ENCODE assay signal across 20 cellular contexts in the genomic region with DNA sequence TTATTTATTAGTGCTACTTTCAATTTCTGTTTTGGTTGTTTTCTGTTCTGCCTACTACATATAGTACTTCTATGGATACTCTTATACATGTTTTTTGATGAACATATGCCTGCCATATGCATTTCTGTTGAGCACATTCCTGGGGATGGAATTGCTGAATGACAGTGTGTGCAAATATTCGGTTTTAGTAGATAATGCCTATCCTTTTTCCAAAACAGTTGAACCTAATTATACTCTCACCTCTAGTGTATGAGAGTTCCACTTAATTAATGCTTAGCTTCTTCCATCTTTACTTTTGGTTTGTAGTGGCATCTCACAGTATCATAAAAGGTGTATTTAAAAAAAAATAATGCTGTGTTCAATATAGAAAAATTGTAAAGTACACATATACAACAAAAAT.
DNase-seq lines count a peak whose midpoint lies in the region; ATAC-seq, FAIRE-seq and TF ChIP-seq lines count a peak whose summit lies in the region.
"Had no signal": no experiment of that assay in that cellular context is flagged by ENCODE, and none has a peak within 500 bp of the region (broad histone marks: within the 10 kb centered on the region; RNA-seq: fewer than 3 reads in every experiment).

No MANE protein-coding gene starts in this region.

- no peak for TF ChIP-seq RAD21 in K562 (CRISPR knock-in tag; conservative IDR thresholded peaks at IDR 0.05 in 1 of 2, IDR thresholded peaks at IDR 0.05 in 1 of 2)

- CTCF ChIA-PET in K562 (lab: Yijun Ruan, JAX; ENCODE audit: low intra/inter-chr PET ratio) = no interaction called here

- in situ Hi-C loops in K562 (cut with MboI) = no loop called here

- H3K9me1 ChIP-seq in K562 (ENCODE audit: control insufficient read depth, insufficient read depth, low read length) = no peaks in the 10 kb centered on the region

- intact Hi-C loops in K562 (cut with micrococcal nuclease) = no loop called here

- no peaks in the 10 kb centered on the region for H3F3A ChIP-seq in MM.1S (ENCODE audit: insufficient read depth, low read length)

- no peak for TF ChIP-seq EP300 in K562 (IDR thresholded peaks at IDR 0.05; ENCODE audit: low read length)

- H3K27ac ChIP-seq in MM.1S (ENCODE audit: low read length) = no peak overlapping the region
- peak overlapping the region; percentile 55 for H3K27ac ChIP-seq in K562 (ENCODE audit: extremely low read depth, low read depth, low read length)
- H3K27ac ChIP-seq: BLaER1 had no signal

- H3K4me2 ChIP-seq in MM.1S (ENCODE audit: low read depth, low read length) (peak overlapping the region; percentile 22; the same call in 1 of the 2 replicates), K562 (ENCODE audit: insufficient read depth, low read length) (peak overlapping the region; percentile 34)
- H3K4me2 ChIP-seq: BLaER1 had no signal

- no peak overlapping the region for H3K4me3 ChIP-seq in MM.1S (ENCODE audit: low read length)
- no peak overlapping the region for H3K4me3 ChIP-seq in K562
- H3K4me3 ChIP-seq: BLaER1 had no signal

- H3K36me3 ChIP-seq in MM.1S (replicated peaks; ENCODE audit: insufficient read depth, low read length) (no peaks in the 10 kb centered on the region), K562 (ENCODE audit: control insufficient read depth, insufficient read depth, low read length) (peaks cover 63% of the 10 kb centered on the region)
- H3K36me3 ChIP-seq: BE2C, BLaER1 had no signal

- no peaks in the 10 kb centered on the region for H4K20me1 ChIP-seq in MM.1S (ENCODE audit: insufficient read depth, low read length)
- H4K20me1 ChIP-seq in K562 (replicated peaks; ENCODE audit: control insufficient read depth, insufficient read depth, low read length) = no peaks in the 10 kb centered on the region
- H4K20me1 ChIP-seq: BLaER1 had no signal

- H3K9me3 ChIP-seq in MM.1S (replicated peaks; ENCODE audit: insufficient read depth, low read length) = no peaks in the 10 kb centered on the region
- no peaks in the 10 kb centered on the region for H3K9me3 ChIP-seq in K562 (replicated peaks; ENCODE audit: control insufficient read depth, insufficient read depth, low read depth, low read length)
- H3K9me3 ChIP-seq: BE2C, BLaER1 had no signal

- H2AFZ ChIP-seq in MM.1S (ENCODE audit: low read length) = no peak overlapping the region
- peak overlapping the region; percentile 27; the same call in 1 of the 2 replicates for H2AFZ ChIP-seq in K562 (ENCODE audit: low read depth, low read length)

- DNase-seq in D721Med (ENCODE audit: insufficient read length, low spot score) (no peak), MM.1S (no peak), K562 (ENCODE audit: extremely low read depth in 1 of 4, low spot score in 3 of 4) (no peak)
- DNase-seq: 8988T; ACHN; BE2C; C1 segment of cervical spinal cord; CD4-positive, alpha-beta memory T cell; CD4-positive, CD25-positive, alpha-beta regulatory T cell; CD8-positive, alpha-beta memory T cell; COR-L47; DMS79 treated with DMSO at 0.1 percent for 48 hours; GF-D8 had no signal

- ATAC-seq in K562 (no peak), HG02763 (IDR thresholded peaks at IDR 0.05; ENCODE audit: unreplicated experiment) (no peak), HG02884 (IDR thresholded peaks at IDR 0.05; ENCODE audit: unreplicated experiment) (no peak)

- H3K9me2 ChIP-seq in MM.1S (replicated peaks; ENCODE audit: insufficient read depth, low read length) = no peaks in the 10 kb centered on the region

- H3K27me3 ChIP-seq in MM.1S (replicated peaks; ENCODE audit: insufficient read depth, low read length) = no peaks in the 10 kb centered on the region
- H3K27me3 ChIP-seq in K562 (ENCODE audit: control insufficient read depth in 2 of 2, insufficient read depth in 2 of 2, low read length in 2 of 2) = no peaks in the 10 kb centered on the region
- H3K27me3 ChIP-seq: BE2C, BLaER1 had no signal

- peak; percentile 11 for FAIRE-seq in D721Med (lab: Jason Lieb, UNC)
- FAIRE-seq in K562 (lab: Jason Lieb, UNC) = no peak
- FAIRE-seq: A204.1, G401.6, GM12892, GM18507 had no signal

- no peak for TF ChIP-seq POLR2A in K562 (conservative IDR thresholded peaks at IDR 0.05)

- POLR2A ChIA-PET in K562 (lab: Yijun Ruan, JAX) = interaction anchor here (1.8 kb wide), 1 partner anchor 9 kb away, joined by 5 read pairs; no protein-coding TSS in a partner anchor

- H3K79me2 ChIP-seq in MM.1S (ENCODE audit: low read length) (no peaks in the 10 kb centered on the region), K562 (ENCODE audit: control insufficient read depth, insufficient read depth, low read length) (peaks cover 96% of the 10 kb centered on the region)

- TF ChIP-seq CTCF in D721Med (IDR thresholded peaks at IDR 0.05; ENCODE audit: insufficient read depth, missing control alignments) (no peak), MM.1S (IDR thresholded peaks at IDR 0.05; ENCODE audit: low read length) (no peak), K562 (IDR thresholded peaks at IDR 0.05 in 2 of 3, conservative IDR thresholded peaks at IDR 0.05 in 1 of 3; ENCODE audit: insufficient read depth in 2 of 3, low read depth in 1 of 3, low read length in 3 of 3) (no peak)

- WGBS in K562 (ENCODE audit: insufficient coverage, low coverage, missing lambda C conversion rate) = 32% methylated on average over 1 of the region's 1 CpG

- H3K9ac ChIP-seq in MM.1S (ENCODE audit: low read length) = no peak overlapping the region
- H3K9ac ChIP-seq in K562 (ENCODE audit: insufficient read depth in 1 of 2, low read depth in 2 of 2, low read length in 2 of 2) = peak overlapping the region in 1 of 2 experiments; percentile 43; a peak in 2 of 4 replicates
- H3K9ac ChIP-seq: BLaER1 had no signal

- H3K4me1 ChIP-seq in MM.1S (ENCODE audit: low read length) = peaks cover 21% of the 10 kb centered on the region
- H3K4me1 ChIP-seq in K562 (replicated peaks in 1 of 2; ENCODE audit: control insufficient read depth in 2 of 2, insufficient read depth in 2 of 2, low read length in 2 of 2) = peaks cover 6 to 43% of the 10 kb centered on the region in 2 experiments; a peak in 4 of 5 replicates
- H3K4me1 ChIP-seq: BE2C, BLaER1 had no signal

- no TSS peak for BruUV-seq in K562 (replicated peaks; lab: Mats Ljungman, UMichigan)

TF ChIP-seq in K562, 482 proteins besides CTCF, POLR2A, EP300 and RAD21 (continues in another document):
- TF ChIP-seq ZNF311 (CRISPR knock-in tag; IDR thresholded peaks at IDR 0.05) = peak; percentile 65; the same call in 1 of the 2 replicates
- no peak for TF ChIP-seq SNIP1 (IDR thresholded peaks at IDR 0.05; ENCODE audit: low read depth)
- peak; percentile 57; the same call in 1 of the 2 replicates for TF ChIP-seq MECOM (CRISPR knock-in tag; IDR thresholded peaks at IDR 0.05)
- no peak for TF ChIP-seq ZNF282 (CRISPR knock-in tag; IDR thresholded peaks at IDR 0.05)
- TF ChIP-seq, protein P1, sequence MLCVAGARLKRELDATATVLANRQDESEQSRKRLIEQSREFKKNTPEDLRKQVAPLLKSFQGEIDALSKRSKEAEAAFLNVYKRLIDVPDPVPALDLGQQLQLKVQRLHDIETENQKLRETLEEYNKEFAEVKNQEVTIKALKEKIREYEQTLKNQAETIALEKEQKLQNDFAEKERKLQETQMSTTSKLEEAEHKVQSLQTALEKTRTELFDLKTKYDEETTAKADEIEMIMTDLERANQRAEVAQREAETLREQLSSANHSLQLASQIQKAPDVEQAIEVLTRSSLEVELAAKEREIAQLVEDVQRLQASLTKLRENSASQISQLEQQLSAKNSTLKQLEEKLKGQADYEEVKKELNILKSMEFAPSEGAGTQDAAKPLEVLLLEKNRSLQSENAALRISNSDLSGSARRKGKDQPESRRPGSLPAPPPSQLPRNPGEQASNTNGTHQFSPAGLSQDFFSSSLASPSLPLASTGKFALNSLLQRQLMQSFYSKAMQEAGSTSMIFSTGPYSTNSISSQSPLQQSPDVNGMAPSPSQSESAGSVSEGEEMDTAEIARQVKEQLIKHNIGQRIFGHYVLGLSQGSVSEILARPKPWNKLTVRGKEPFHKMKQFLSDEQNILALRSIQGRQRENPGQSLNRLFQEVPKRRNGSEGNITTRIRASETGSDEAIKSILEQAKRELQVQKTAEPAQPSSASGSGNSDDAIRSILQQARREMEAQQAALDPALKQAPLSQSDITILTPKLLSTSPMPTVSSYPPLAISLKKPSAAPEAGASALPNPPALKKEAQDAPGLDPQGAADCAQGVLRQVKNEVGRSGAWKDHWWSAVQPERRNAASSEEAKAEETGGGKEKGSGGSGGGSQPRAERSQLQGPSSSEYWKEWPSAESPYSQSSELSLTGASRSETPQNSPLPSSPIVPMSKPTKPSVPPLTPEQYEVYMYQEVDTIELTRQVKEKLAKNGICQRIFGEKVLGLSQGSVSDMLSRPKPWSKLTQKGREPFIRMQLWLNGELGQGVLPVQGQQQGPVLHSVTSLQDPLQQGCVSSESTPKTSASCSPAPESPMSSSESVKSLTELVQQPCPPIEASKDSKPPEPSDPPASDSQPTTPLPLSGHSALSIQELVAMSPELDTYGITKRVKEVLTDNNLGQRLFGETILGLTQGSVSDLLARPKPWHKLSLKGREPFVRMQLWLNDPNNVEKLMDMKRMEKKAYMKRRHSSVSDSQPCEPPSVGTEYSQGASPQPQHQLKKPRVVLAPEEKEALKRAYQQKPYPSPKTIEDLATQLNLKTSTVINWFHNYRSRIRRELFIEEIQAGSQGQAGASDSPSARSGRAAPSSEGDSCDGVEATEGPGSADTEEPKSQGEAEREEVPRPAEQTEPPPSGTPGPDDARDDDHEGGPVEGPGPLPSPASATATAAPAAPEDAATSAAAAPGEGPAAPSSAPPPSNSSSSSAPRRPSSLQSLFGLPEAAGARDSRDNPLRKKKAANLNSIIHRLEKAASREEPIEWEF (CRISPR knock-in tag; IDR thresholded peaks at IDR 0.05) = no peak
- no peak for TF ChIP-seq BACH1 (tag; IDR thresholded peaks at IDR 0.05)
- TF ChIP-seq DMBX1 (CRISPR knock-in tag; IDR thresholded peaks at IDR 0.05; ENCODE audit: borderline replicate concordance) = peak; percentile 33; the same call in 1 of the 2 replicates
- TF ChIP-seq ZNF212 (CRISPR knock-in tag; IDR thresholded peaks at IDR 0.05) = no peak
- no peak for TF ChIP-seq RBBP5 (IDR thresholded peaks at IDR 0.05; ENCODE audit: borderline replicate concordance, insufficient read depth, low read length, poor library complexity, severe bottlenecking)
- TF ChIP-seq CSDE1 (IDR thresholded peaks at IDR 0.05) = no peak
- TF ChIP-seq PRMT5 (CRISPR knock-in tag; IDR thresholded peaks at IDR 0.05) = no peak
- no peak for TF ChIP-seq OTX1 (CRISPR knock-in tag; IDR thresholded peaks at IDR 0.05)
- no peak for TF ChIP-seq SETDB1 (IDR thresholded peaks at IDR 0.05; ENCODE audit: low read length)
- TF ChIP-seq HSF4 (CRISPR knock-in tag; IDR thresholded peaks at IDR 0.05; ENCODE audit: borderline replicate concordance) = no peak
- no peak for TF ChIP-seq CHCHD3 (CRISPR knock-in tag; IDR thresholded peaks at IDR 0.05)
